Comparison of ENCODE assay signal across 16 cellular contexts in genomic region chr6:166573456-166574216, GRCh38.
"Had no signal": no experiment of that assay in that cellular context is flagged by ENCODE, and none has a peak within 500 bp of the region (broad histone marks: within the 10 kb centered on the region; RNA-seq: fewer than 3 reads in every experiment).

No MANE protein-coding gene starts in this region.

- H3K4me3 ChIP-seq: lung, tibial artery had no signal

- H3K36me3 ChIP-seq: tibial artery had no signal

- H3K9me3 Mint-ChIP-seq: activated CD4-positive, alpha-beta T cell treated with anti-CD3 and anti-CD28 coated beads, Interleukin-2, amount 10 ng/mL, durations not matched to agents 7 days and 5 days had no signal

- DNase-seq: activated CD4-positive, alpha-beta T cell treated with anti-CD3 and anti-CD28 coated beads, Interleukin-2, amount 10 ng/mL, durations not matched to agents 7 days and 5 days; activated CD4-positive, CD25-positive, alpha-beta regulatory T cell; activated CD8-positive, alpha-beta memory T cell treated with anti-CD3 and anti-CD28 coated beads for 24 hours; activated naive CD4-positive, alpha-beta T cell treated with Interleukin-2 at 50 U/mL for 16 hours; activated T-cell treated with anti-CD3 and anti-CD28 coated beads for 4 hours; aorta; effector memory CD4-positive, alpha-beta T cell; left cardiac atrium; stimulated activated CD4-positive, alpha-beta T cell treated with anti-CD3 and anti-CD28 coated beads, Interleukin-4, amount 100 ng/mL, for 1 hour; stimulated activated naive B cell treated with anti-CD40 and anti-IgM and Interleukin-4, amounts not matched to agents 10 μg/mL and 1 μg/mL and 100 μg/mL, for 72 hours; tibial artery had no signal

- ATAC-seq: activated T-helper 17 cell treated with anti-CD3 and anti-CD28 coated beads, Interleukin-2, amount 50 U/mL, for 72 hours; left cardiac atrium had no signal

- H3K4me3 Mint-ChIP-seq: activated CD4-positive, alpha-beta T cell treated with anti-CD3 and anti-CD28 coated beads, Interleukin-2, amount 10 ng/mL, durations not matched to agents 7 days and 5 days; activated T-helper 17 cell treated with anti-CD3 and anti-CD28 coated beads, Interleukin-2, amount 50 U/mL, for 72 hours; neural crest cell had no signal

- H3K9ac ChIP-seq: parathyroid adenoma had no signal

- H3K27ac ChIP-seq: tibial artery had no signal

- H2AFZ ChIP-seq: parathyroid adenoma had no signal

- H3K27me3 Mint-ChIP-seq: activated CD4-positive, alpha-beta T cell treated with anti-CD3 and anti-CD28 coated beads, Interleukin-2, amount 10 ng/mL, durations not matched to agents 7 days and 5 days; activated T-helper 17 cell treated with anti-CD3 and anti-CD28 coated beads, Interleukin-2, amount 50 U/mL, for 72 hours had no signal

- H3K27ac Mint-ChIP-seq: activated CD4-positive, alpha-beta T cell treated with anti-CD3 and anti-CD28 coated beads, Interleukin-2, amount 10 ng/mL, durations not matched to agents 7 days and 5 days; activated T-helper 17 cell treated with anti-CD3 and anti-CD28 coated beads, Interleukin-2, amount 50 U/mL, for 72 hours; stimulated activated naive B cell treated with anti-CD40 and anti-IgM and Interleukin-4, amounts not matched to agents 10 μg/mL and 1 μg/mL and 100 μg/mL, for 72 hours had no signal

- H3K27me3 ChIP-seq: tibial artery had no signal

- FAIRE-seq: frontal cortex had no signal

- H3K4me1 Mint-ChIP-seq: activated CD4-positive, alpha-beta T cell treated with anti-CD3 and anti-CD28 coated beads, Interleukin-2, amount 10 ng/mL, durations not matched to agents 7 days and 5 days; activated T-helper 17 cell treated with anti-CD3 and anti-CD28 coated beads, Interleukin-2, amount 50 U/mL, for 72 hours had no signal
